ENCODE assay signal across 8 cellular contexts in genomic region chr9:69036319-69036718, GRCh38. TPM values are rescaled to one million over a fixed set of nuclear protein-coding genes. Genes with fewer than 3 reads are reported as not detected.
DNase-seq lines count a peak whose midpoint lies in the region; ATAC-seq and TF ChIP-seq lines count a peak whose summit lies in the region.

No MANE protein-coding gene starts in this region.

- peaks cover 2 to 10% of the 10 kb centered on the region in 2 experiments for H3K4me1 ChIP-seq in trophoblast cell (ENCODE audit: control insufficient read depth in 1 of 2, insufficient read depth in 2 of 2, low read length in 2 of 2)

- H2BK5ac ChIP-seq in trophoblast cell (ENCODE audit: low read depth, low read length, poor library complexity), result peak overlapping the region; percentile 4

- H3K4me2 ChIP-seq in trophoblast cell (ENCODE audit: low read length), result peak overlapping the region; percentile 86

- H4K12ac ChIP-seq in trophoblast cell (ENCODE audit: low read depth, low read length), result no peak overlapping the region

- H3K27me3 ChIP-seq in trophoblast cell (ENCODE audit: insufficient read depth, low read length), result no peaks in the 10 kb centered on the region

- no peak overlapping the region for H2AK5ac ChIP-seq in trophoblast cell (ENCODE audit: low read length)

- peak; percentile 32 for DNase-seq in SIG-M5 treated with dmso at 0.1 percent for 504 hours (lab: John Stamatoyannopoulos, UW; ENCODE audit: unreplicated experiment)
- no peak for DNase-seq in SIG-M5 (lab: John Stamatoyannopoulos, UW)
- DNase-seq in activated CD4-positive, alpha-beta T cell treated with anti-CD3 and anti-CD28 coated beads, Interleukin-2, amount 50 U/mL, for 48 hours, result peak; percentile 15 to 47
- no peak for DNase-seq in foreskin fibroblast
- peak in 1 of 2 donors; percentile 29 for DNase-seq in trophoblast cell
- no peak for DNase-seq in midbrain (lab: John Stamatoyannopoulos, UW)

- peaks cover 8% of the 10 kb centered on the region for H3K79me2 ChIP-seq in trophoblast cell (ENCODE audit: control insufficient read depth, insufficient read depth, low read length, poor library complexity)

- ATAC-seq in HG03108 (IDR thresholded peaks at IDR 0.05; ENCODE audit: unreplicated experiment) (peak; percentile 22), GM21367 (IDR thresholded peaks at IDR 0.05; ENCODE audit: unreplicated experiment) (no peak)

- no peak overlapping the region for H3K23ac ChIP-seq in trophoblast cell (ENCODE audit: low read length)

- H3K4me3 ChIP-seq in foreskin fibroblast (ENCODE audit: low read depth in 1 of 2, low read length in 2 of 2) (peak overlapping the region; percentile 79 to 84), trophoblast cell (ENCODE audit: low read depth, low read length) (peak overlapping the region; percentile 86)

- H3K79me1 ChIP-seq in trophoblast cell (ENCODE audit: low read length), result peaks cover 4% of the 10 kb centered on the region

- peak overlapping the region; percentile 67 for H3K9ac ChIP-seq in trophoblast cell (ENCODE audit: low read length)

- H2BK120ac ChIP-seq in trophoblast cell (ENCODE audit: insufficient read depth, low read length, poor library complexity), result no peak overlapping the region

- peak overlapping the region; percentile 53 for H2AFZ ChIP-seq in trophoblast cell (ENCODE audit: insufficient read depth, low read length, poor library complexity)

- peak overlapping the region; percentile 85 for H4K91ac ChIP-seq in trophoblast cell (ENCODE audit: low read depth, low read length)

- H2BK12ac ChIP-seq in trophoblast cell (ENCODE audit: low read length), result no peak overlapping the region

- peak overlapping the region; percentile 3 for H3K4ac ChIP-seq in trophoblast cell (ENCODE audit: low read depth, low read length)

- no peak overlapping the region for H3K14ac ChIP-seq in trophoblast cell (ENCODE audit: low read length)

- H3K27ac ChIP-seq in trophoblast cell (ENCODE audit: low read depth, low read length), result no peak overlapping the region

- no peak overlapping the region for H3K18ac ChIP-seq in trophoblast cell (ENCODE audit: low read length)

- TF ChIP-seq CTCF in foreskin fibroblast (IDR thresholded peaks at IDR 0.05; ENCODE audit: low read depth, low read length), result no peak

- no peaks in the 10 kb centered on the region for H3K36me3 ChIP-seq in trophoblast cell (ENCODE audit: control insufficient read depth in 1 of 2, insufficient read depth in 2 of 2, low read length in 2 of 2)

- H3K9me3 ChIP-seq in trophoblast cell (ENCODE audit: insufficient read depth, low read depth, low read length), result no peaks in the 10 kb centered on the region

- WGBS in trophoblast cell (ENCODE audit: extremely low coverage, insufficient coverage, insufficient read length), result no CpG with 5 or more reads among the region's 14 CpGs

- H4K8ac ChIP-seq in trophoblast cell (ENCODE audit: low read depth, low read length), result peak overlapping the region; percentile 40

RNA-seq across cellular contexts. Expression of gene FXN, which starts 0.8 kb away (rescaled TPM):
- 10.1 and 11.3 TPM in 2 replicates for polyA plus RNA-seq in trophoblast cell (2013)

RNA-seq across cellular contexts. Expression of gene PRKACG, which starts 22.4 kb away (rescaled TPM):
- polyA plus RNA-seq in trophoblast cell (2013), result not detected in 2 replicates

Comparison
In these comparisons a context has a peak if more than half of its experiments do, and no peak if none do; other contexts are left out.
1. DNase-seq: peak in SIG-M5 treated with dmso at 0.1 percent for 504 hours (single experiment) and activated CD4-positive, alpha-beta T cell treated with anti-CD3 and anti-CD28 coated beads, Interleukin-2, amount 50 U/mL, for 48 hours (2 of 2); none in SIG-M5 (single experiment), foreskin fibroblast (0 of 2) and midbrain (single experiment).